In the genomic region with DNA sequence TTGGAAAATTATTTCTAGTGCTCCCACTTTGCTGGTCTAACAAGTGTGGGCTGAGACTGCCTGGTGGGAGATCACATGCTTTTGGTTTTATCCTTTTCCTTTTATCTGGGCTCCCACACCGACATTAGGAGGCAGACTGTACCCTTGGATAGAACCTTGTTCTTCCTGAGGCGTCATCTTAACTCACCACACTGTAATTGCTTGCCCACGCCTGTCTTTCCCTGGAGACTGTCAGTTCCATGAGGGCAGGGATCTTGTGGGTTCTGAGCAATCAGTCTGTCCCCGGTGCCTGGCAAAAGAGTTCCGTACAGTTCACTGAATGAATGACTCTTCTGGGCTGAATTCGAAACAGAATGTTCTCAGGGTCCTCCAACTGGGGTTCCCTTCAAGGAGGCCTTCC, we compare ENCODE assay signal across 25 cellular contexts.
"Had no signal": no experiment of that assay in that cellular context is flagged by ENCODE, and none has a peak within 500 bp of the region (broad histone marks: within the 10 kb centered on the region; RNA-seq: fewer than 3 reads in every experiment).

No MANE protein-coding gene starts in this region.

- ATAC-seq: left colon; left ventricle myocardium superior; natural killer cell treated with Interleukin-12 subunit alpha and Interleukin-12 subunit beta and Interleukin-15 and Interleukin-18, amount 100 ng/mL, for 72 hours; pancreas; right cardiac atrium; stimulated activated effector memory CD8-positive, alpha-beta T cell treated with anti-CD3 and anti-CD28 coated beads, Interleukin-12 subunit alpha, Interleukin-12 subunit beta, amount 100 ng/mL, for 72 hours; stimulated activated naive CD8-positive, alpha-beta T cell treated with anti-CD3 and anti-CD28 coated beads, Interleukin-15, Interleukin-2, amounts not matched to agents 100 U/mL and 50 U/mL, for 24 hours had no signal

- H3K4me2 ChIP-seq: hepatocyte, neural progenitor cell, smooth muscle cell had no signal

- H3K9me3 Mint-ChIP-seq: natural killer cell treated with Interleukin-12 subunit alpha and Interleukin-12 subunit beta and Interleukin-15 and Interleukin-18, amount 100 ng/mL, for 72 hours; neural progenitor cell; stimulated activated effector memory CD8-positive, alpha-beta T cell treated with anti-CD3 and anti-CD28 coated beads, Interleukin-12 subunit alpha, Interleukin-12 subunit beta, amount 100 ng/mL, for 72 hours had no signal

- H3K4me3 Mint-ChIP-seq: natural killer cell treated with Interleukin-12 subunit alpha and Interleukin-12 subunit beta and Interleukin-15 and Interleukin-18, amount 100 ng/mL, for 72 hours; neural progenitor cell; stimulated activated effector memory CD8-positive, alpha-beta T cell treated with anti-CD3 and anti-CD28 coated beads, Interleukin-12 subunit alpha, Interleukin-12 subunit beta, amount 100 ng/mL, for 72 hours had no signal

- DNase-seq: cortex of kidney; dorsolateral prefrontal cortex; effector CD8-positive, alpha-beta T cell; foreskin fibroblast; left colon; left ventricle myocardium superior; mesenchymal stem cell; midbrain; nucleus accumbens; pancreas; right cardiac atrium; stimulated activated CD4-positive, alpha-beta T cell treated with anti-CD3 and anti-CD28 coated beads, Interleukin-2, amount 100 ng/mL, for 48 hours; stimulated activated CD8-positive, alpha-beta memory T cell treated with anti-CD3 and anti-CD28 coated beads, Interleukin-4, amount 100 ng/mL, for 48 hours; stimulated activated naive CD8-positive, alpha-beta T cell treated with anti-CD3 and anti-CD28 coated beads, Interleukin-15, Interleukin-2, amounts not matched to agents 100 U/mL and 50 U/mL, for 24 hours; trophoblast cell had no signal

- H3K36me3 ChIP-seq: neural progenitor cell, pancreas, thoracic aorta had no signal

- H2AFZ ChIP-seq: hepatocyte, neural progenitor cell had no signal

- H3K27ac Mint-ChIP-seq: natural killer cell treated with Interleukin-12 subunit alpha and Interleukin-12 subunit beta and Interleukin-15 and Interleukin-18, amount 100 ng/mL, for 72 hours; neural progenitor cell; progenitor cell of endocrine pancreas; stimulated activated effector memory CD8-positive, alpha-beta T cell treated with anti-CD3 and anti-CD28 coated beads, Interleukin-12 subunit alpha, Interleukin-12 subunit beta, amount 100 ng/mL, for 72 hours had no signal

- H3K79me2 ChIP-seq: hepatocyte had no signal

- H3K27me3 ChIP-seq: dorsolateral prefrontal cortex, esophagus muscularis mucosa, hepatocyte, neural progenitor cell, pancreas had no signal

- H3K27me3 Mint-ChIP-seq: progenitor cell of endocrine pancreas had no signal

- H3K4me1 Mint-ChIP-seq: stimulated activated effector memory CD8-positive, alpha-beta T cell treated with anti-CD3 and anti-CD28 coated beads, Interleukin-12 subunit alpha, Interleukin-12 subunit beta, amount 100 ng/mL, for 72 hours had no signal

- H3K9ac ChIP-seq: neural progenitor cell had no signal

- H3K9me3 ChIP-seq: esophagus muscularis mucosa, pancreas, thoracic aorta had no signal

- H3K4me1 ChIP-seq: pancreas had no signal

- H3K36me3 Mint-ChIP-seq: natural killer cell treated with Interleukin-12 subunit alpha and Interleukin-12 subunit beta and Interleukin-15 and Interleukin-18, amount 100 ng/mL, for 72 hours; stimulated activated effector memory CD8-positive, alpha-beta T cell treated with anti-CD3 and anti-CD28 coated beads, Interleukin-12 subunit alpha, Interleukin-12 subunit beta, amount 100 ng/mL, for 72 hours had no signal

- H3K27ac ChIP-seq: epithelial cell of prostate, esophagus muscularis mucosa, hepatocyte, neural progenitor cell, pancreas, thoracic aorta had no signal

- H3K4me3 ChIP-seq: dorsolateral prefrontal cortex, esophagus muscularis mucosa, hepatocyte, lung, neural progenitor cell, pancreas, smooth muscle cell, thoracic aorta had no signal
